Comparison of ENCODE assay signal across 25 cellular contexts in genomic region chr5:140270008-140270407, GRCh38. TPM values are rescaled to one million over a fixed set of nuclear protein-coding genes. Genes with fewer than 3 reads are reported as not detected.
DNase-seq lines count a peak whose midpoint lies in the region; FAIRE-seq and TF ChIP-seq lines count a peak whose summit lies in the region.
"Had no signal": no experiment of that assay in that cellular context is flagged by ENCODE, and none has a peak within 500 bp of the region (broad histone marks: within the 10 kb centered on the region; RNA-seq: fewer than 3 reads in every experiment).

No MANE protein-coding gene starts in this region.

- peaks cover 7 to 9% of the 10 kb centered on the region in 2 donors for H3K4me1 ChIP-seq in kidney (ENCODE audit: control insufficient read depth in 1 of 2, insufficient read depth in 1 of 2, low read depth in 1 of 2, low read length in 2 of 2)
- H3K4me1 ChIP-seq in mucosa of rectum (ENCODE audit: control insufficient read depth in 2 of 2, insufficient read depth in 2 of 2, low read length in 2 of 2): peaks cover 0 to 3% of the 10 kb centered on the region in 2 donors
- peaks cover 25% of the 10 kb centered on the region for H3K4me1 ChIP-seq in CD8-positive, alpha-beta memory T cell (ENCODE audit: insufficient read depth, low read length)
- H3K4me1 ChIP-seq: A549, BE2C had no signal

- CTCF ChIA-PET in CD8-positive, alpha-beta memory T cell (lab: Charles Lee): no interaction called here

- H3K27ac ChIP-seq in kidney (ENCODE audit: low read depth in 2 of 2, low read length in 2 of 2): no peak overlapping the region
- H3K27ac ChIP-seq in mucosa of rectum (ENCODE audit: low read depth in 2 of 2, low read length in 2 of 2): peak overlapping the region; percentile 18 to 64
- no peak overlapping the region for H3K27ac ChIP-seq in CD8-positive, alpha-beta memory T cell (ENCODE audit: low read depth, low read length)
- H3K27ac ChIP-seq: A549; BLaER1 treated with 17β-estradiol and CSF1 and Interleukin-3, amounts not matched to agents 10 nM and 100 nM had no signal

- H3K9ac ChIP-seq in kidney (ENCODE audit: low read length in 2 of 2) (no peak overlapping the region), mucosa of rectum (ENCODE audit: low read depth in 1 of 2, low read length in 2 of 2) (no peak overlapping the region)
- H3K9ac ChIP-seq: BLaER1 treated with 17β-estradiol and CSF1 and Interleukin-3, amounts not matched to agents 10 nM and 100 nM had no signal

- POLR2A ChIA-PET in CD8-positive, alpha-beta memory T cell (lab: Charles Lee): no interaction called here

- peaks cover 0 to 19% (median 7%) of the 10 kb centered on the region in 3 donors for H3K36me3 Mint-ChIP-seq in CD8-positive, alpha-beta memory T cell
- H3K36me3 Mint-ChIP-seq in activated T-helper 1 cell treated with anti-CD3 and anti-CD28 coated beads, Interleukin-12 subunit alpha, Interleukin-12 subunit beta, Interleukin-2, Interleukin-4 antibody, amounts not matched to agents 30 ng/mL and 10 ng/mL and 1 ng/mL, durations not matched to agents 14 hours and 24 hours and 36 hours (ENCODE audit: low read depth): peaks cover 31% of the 10 kb centered on the region

- H3K4me3 ChIP-seq in kidney (ENCODE audit: low read length in 2 of 2): no peak overlapping the region
- no peak overlapping the region for H3K4me3 ChIP-seq in mucosa of rectum (ENCODE audit: low read length in 2 of 2)
- H3K4me3 ChIP-seq in CD8-positive, alpha-beta memory T cell (ENCODE audit: low read length): no peak overlapping the region
- H3K4me3 ChIP-seq: A549; BLaER1 treated with 17β-estradiol and CSF1 and Interleukin-3, amounts not matched to agents 10 nM and 100 nM; GM12878; GM23338; HAP-1 had no signal

- intact Hi-C loops in kidney (cut with DNase I): no loop called here
- intact Hi-C loops in activated T-helper 1 cell treated with anti-CD3 and anti-CD28 coated beads, Interleukin-12 subunit alpha, Interleukin-12 subunit beta, Interleukin-2, Interleukin-4 antibody, amounts not matched to agents 30 ng/mL and 10 ng/mL and 1 ng/mL, durations not matched to agents 14 hours and 24 hours and 36 hours (cut with micrococcal nuclease): no loop called here

- H3K27me3 Mint-ChIP-seq in CD8-positive, alpha-beta memory T cell: no peaks in the 10 kb centered on the region
- no peaks in the 10 kb centered on the region for H3K27me3 Mint-ChIP-seq in activated T-helper 1 cell treated with anti-CD3 and anti-CD28 coated beads, Interleukin-12 subunit alpha, Interleukin-12 subunit beta, Interleukin-2, Interleukin-4 antibody, amounts not matched to agents 30 ng/mL and 10 ng/mL and 1 ng/mL, durations not matched to agents 14 hours and 24 hours and 36 hours (ENCODE audit: insufficient read depth)
- H3K27me3 Mint-ChIP-seq: CD4-positive, alpha-beta T cell had no signal

- DNase-seq in HT-29 (ENCODE audit: low spot score): peak; percentile 40
- no peak for DNase-seq in kidney
- no peak for DNase-seq in CD8-positive, alpha-beta memory T cell
- no peak for DNase-seq in NCI-H2029 (lab: John Stamatoyannopoulos, UW)
- no peak for DNase-seq in activated CD4-positive, alpha-beta T cell treated with anti-CD3 and anti-CD28 coated beads for 48 hours
- no peak for DNase-seq in activated T-helper 1 cell treated with anti-CD3 and anti-CD28 coated beads, Interleukin-12 subunit alpha, Interleukin-12 subunit beta, Interleukin-2, Interleukin-4 antibody, amounts not matched to agents 30 ng/mL and 10 ng/mL and 1 ng/mL, durations not matched to agents 14 hours and 24 hours and 36 hours (ENCODE audit: low spot score)
- DNase-seq: 8988T; ACHN; AML-193; BE2C; Calu3; CD4-positive, alpha-beta T cell; COR-L47; DMS153; DND-41; HFFc6 had no signal

- TF ChIP-seq CTCF in kidney (IDR thresholded peaks at IDR 0.05; ENCODE audit: borderline replicate concordance, extremely low read depth, insufficient read depth): no peak

- H3K36me3 ChIP-seq in kidney (ENCODE audit: control insufficient read depth in 1 of 2, insufficient read depth in 2 of 2, low read length in 2 of 2) (no peaks in the 10 kb centered on the region), mucosa of rectum (ENCODE audit: control insufficient read depth in 2 of 2, insufficient read depth in 2 of 2, low read length in 2 of 2) (peaks cover 0 to 3% of the 10 kb centered on the region in 2 donors)
- H3K36me3 ChIP-seq in CD8-positive, alpha-beta memory T cell (ENCODE audit: insufficient read depth, low read length): no peaks in the 10 kb centered on the region
- H3K36me3 ChIP-seq: BE2C, HAP-1 had no signal

- H3K4me1 Mint-ChIP-seq in CD8-positive, alpha-beta memory T cell: peaks cover 26 to 30% (median 28%) of the 10 kb centered on the region in 3 donors
- peaks cover 38% of the 10 kb centered on the region for H3K4me1 Mint-ChIP-seq in activated T-helper 1 cell treated with anti-CD3 and anti-CD28 coated beads, Interleukin-12 subunit alpha, Interleukin-12 subunit beta, Interleukin-2, Interleukin-4 antibody, amounts not matched to agents 30 ng/mL and 10 ng/mL and 1 ng/mL, durations not matched to agents 14 hours and 24 hours and 36 hours (ENCODE audit: low read depth)

- no peak overlapping the region for H3K27ac Mint-ChIP-seq in CD8-positive, alpha-beta memory T cell
- no peak overlapping the region for H3K27ac Mint-ChIP-seq in activated T-helper 1 cell treated with anti-CD3 and anti-CD28 coated beads, Interleukin-12 subunit alpha, Interleukin-12 subunit beta, Interleukin-2, Interleukin-4 antibody, amounts not matched to agents 30 ng/mL and 10 ng/mL and 1 ng/mL, durations not matched to agents 14 hours and 24 hours and 36 hours
- H3K27ac Mint-ChIP-seq: CD4-positive, alpha-beta T cell; GM23338; HFFc6 had no signal

- no peaks in the 10 kb centered on the region for H3K27me3 ChIP-seq in mucosa of rectum (ENCODE audit: control insufficient read depth in 2 of 2, insufficient read depth in 2 of 2, low read length in 2 of 2)
- H3K27me3 ChIP-seq in CD8-positive, alpha-beta memory T cell (ENCODE audit: insufficient read depth, low read length, poor library complexity, severe bottlenecking): no peaks in the 10 kb centered on the region
- H3K27me3 ChIP-seq: BE2C; BLaER1 treated with 17β-estradiol and CSF1 and Interleukin-3, amounts not matched to agents 10 nM and 100 nM had no signal

- FAIRE-seq in kidney (lab: Jason Lieb, UNC): peak; percentile 39
- FAIRE-seq: A549, G401.6, GM12878, GM19239 had no signal

- no peak overlapping the region for H3K4me3 Mint-ChIP-seq in CD8-positive, alpha-beta memory T cell
- H3K4me3 Mint-ChIP-seq in activated T-helper 1 cell treated with anti-CD3 and anti-CD28 coated beads, Interleukin-12 subunit alpha, Interleukin-12 subunit beta, Interleukin-2, Interleukin-4 antibody, amounts not matched to agents 30 ng/mL and 10 ng/mL and 1 ng/mL, durations not matched to agents 14 hours and 24 hours and 36 hours: no peak overlapping the region
- H3K4me3 Mint-ChIP-seq: CD14-positive monocyte; CD4-positive, alpha-beta T cell; GM23338; HFFc6 had no signal

- H3K9me3 ChIP-seq in kidney (ENCODE audit: control insufficient read depth in 1 of 2, low read length in 2 of 2) (no peaks in the 10 kb centered on the region), mucosa of rectum (ENCODE audit: control insufficient read depth in 2 of 2, low read length in 2 of 2) (no peaks in the 10 kb centered on the region)
- no peaks in the 10 kb centered on the region for H3K9me3 ChIP-seq in CD8-positive, alpha-beta memory T cell (ENCODE audit: low read length)
- H3K9me3 ChIP-seq: A549; BE2C; BLaER1 treated with 17β-estradiol and CSF1 and Interleukin-3, amounts not matched to agents 10 nM and 100 nM; HAP-1 had no signal

- H3K9me3 Mint-ChIP-seq in CD8-positive, alpha-beta memory T cell: no peaks in the 10 kb centered on the region
- no peaks in the 10 kb centered on the region for H3K9me3 Mint-ChIP-seq in activated T-helper 1 cell treated with anti-CD3 and anti-CD28 coated beads, Interleukin-12 subunit alpha, Interleukin-12 subunit beta, Interleukin-2, Interleukin-4 antibody, amounts not matched to agents 30 ng/mL and 10 ng/mL and 1 ng/mL, durations not matched to agents 14 hours and 24 hours and 36 hours
- H3K9me3 Mint-ChIP-seq: CD4-positive, alpha-beta T cell; GM23338; HFFc6 had no signal

RNA-seq across cellular contexts. Expression of gene PFDN1, which starts 32.9 kb away (rescaled TPM):
- total RNA-seq in HT-29 (2014; rRNA removed; shearing (Covaris generic)): 60.7 and 61.2 TPM in 2 replicates
- 48.9 TPM for total RNA-seq in kidney
- polyA plus RNA-seq in kidney (ENCODE audit: insufficient read depth, low read depth, low replicate concordance): 85.8 TPM
- 10 to 100 TPM; 71.2 to 73.2 TPM for total RNA-seq in CD8-positive, alpha-beta memory T cell
- polyA plus RNA-seq in CD8-positive, alpha-beta memory T cell: 115 TPM
- 59.5 and 60.6 TPM in 2 replicates for total RNA-seq in activated T-helper 1 cell treated with anti-CD3 and anti-CD28 coated beads, Interleukin-12 subunit alpha, Interleukin-12 subunit beta, Interleukin-2, Interleukin-4 antibody, amounts not matched to agents 30 ng/mL and 10 ng/mL and 1 ng/mL, durations not matched to agents 14 hours and 24 hours and 36 hours

Comparison
In these comparisons a context has a peak if more than half of its experiments do, and no peak if none do; other contexts are left out.
1. H3K27ac ChIP-seq: peak in mucosa of rectum (2 of 2); none in kidney (0 of 2) and CD8-positive, alpha-beta memory T cell (single experiment).